1 cellular context compared by ENCODE assay signal in genomic region chr19:45778010-45778671, GRCh38.
TF ChIP-seq lines count a peak whose summit lies in the region.

No MANE protein-coding gene starts in this region.

TF ChIP-seq in GM12878, 131 proteins besides CTCF, POLR2A, EP300 and RAD21:
- TF ChIP-seq PRDM15 (CRISPR knock-in tag; IDR thresholded peaks at IDR 0.05) (no peak), SMAD1 (IDR thresholded peaks at IDR 0.05; ENCODE audit: low read depth, partially characterized antibody) (no peak), POU2F2 (IDR thresholded peaks at IDR 0.05; ENCODE audit: borderline replicate concordance, low read depth, low read length) (no peak), RELA (IDR thresholded peaks at IDR 0.05; ENCODE audit: borderline replicate concordance, partially characterized antibody) (no peak), MXI1 (IDR thresholded peaks at IDR 0.05; ENCODE audit: low read depth, low read length) (no peak), CREB1 (IDR thresholded peaks at IDR 0.05; ENCODE audit: low read depth) (no peak), MYB (IDR thresholded peaks at IDR 0.05; ENCODE audit: borderline replicate concordance, low read depth, low read length) (no peak), SMC3 (IDR thresholded peaks at IDR 0.05; ENCODE audit: borderline replicate concordance, low read length) (no peak), HDAC2 (IDR thresholded peaks at IDR 0.05) (no peak)
